Comparison of ENCODE assay signal across 25 cellular contexts in genomic region chr1:55065649-55066048, GRCh38. TPM values are rescaled to one million over a fixed set of nuclear protein-coding genes. Genes with fewer than 3 reads are reported as not detected.
A peak's percentile ranks its signal among the peaks of the same experiment; 100 is the strongest.
DNase-seq lines count a peak whose midpoint lies in the region; ATAC-seq and TF ChIP-seq lines count a peak whose summit lies in the region.
"Had no signal": no experiment of that assay in that cellular context is flagged by ENCODE, and none has a peak within 500 bp of the region (broad histone marks: within the 10 kb centered on the region; RNA-seq: fewer than 3 reads in every experiment).

No MANE protein-coding gene starts in this region.

- H3K27ac Mint-ChIP-seq in natural killer cell = peak overlapping the region; percentile 29 to 59
- H3K27ac Mint-ChIP-seq in natural killer cell treated with Interleukin-12 subunit alpha and Interleukin-12 subunit beta and Interleukin-15 and Interleukin-18, amount 100 ng/mL, for 72 hours = no peak overlapping the region
- H3K27ac Mint-ChIP-seq: activated CD4-positive, alpha-beta memory T cell treated with anti-CD3 and anti-CD28 coated beads for 36 hours; effector memory CD8-positive, alpha-beta T cell; stimulated activated memory B cell treated with anti-CD40 and anti-IgM and Interleukin-4, amounts not matched to agents 10 μg/mL and 1 μg/mL and 100 μg/mL, for 72 hours had no signal

- H3K4me3 ChIP-seq in gastroesophageal sphincter = no peak overlapping the region
- H3K4me3 ChIP-seq in upper lobe of right lung = no peak overlapping the region
- H3K4me3 ChIP-seq: BLaER1 treated with 17β-estradiol and CSF1 and Interleukin-3, amounts not matched to agents 10 nM and 100 nM; body of pancreas; colonic mucosa; HAP-1; smooth muscle cell had no signal

- ATAC-seq in natural killer cell (no peak), gastroesophageal sphincter (no peak), upper lobe of right lung (no peak), HG02623 (IDR thresholded peaks at IDR 0.05; ENCODE audit: unreplicated experiment) (no peak)
- ATAC-seq in natural killer cell treated with Interleukin-12 subunit alpha and Interleukin-12 subunit beta and Interleukin-15 and Interleukin-18, amount 100 ng/mL, for 72 hours = no peak
- ATAC-seq in activated T-cell treated with anti-CD3 and anti-CD28 coated beads, Interleukin-2, amount 50 U/mL, for 4 hours = no peak
- ATAC-seq: body of pancreas; effector memory CD8-positive, alpha-beta T cell; stimulated activated memory B cell treated with anti-CD40 and anti-IgM and Interleukin-4, amounts not matched to agents 10 μg/mL and 1 μg/mL and 100 μg/mL, for 72 hours had no signal

- H3K27me3 ChIP-seq in gastroesophageal sphincter (no peaks in the 10 kb centered on the region), upper lobe of right lung (no peaks in the 10 kb centered on the region)
- H3K27me3 ChIP-seq: BLaER1 treated with 17β-estradiol and CSF1 and Interleukin-3, amounts not matched to agents 10 nM and 100 nM; body of pancreas; colonic mucosa; neutrophil had no signal

- TF ChIP-seq CTCF in natural killer cell (IDR thresholded peaks at IDR 0.05) = no peak
- no peak for TF ChIP-seq CTCF in gastroesophageal sphincter (IDR thresholded peaks at IDR 0.05)
- no peak for TF ChIP-seq CTCF in upper lobe of right lung (IDR thresholded peaks at IDR 0.05)

- no peak for TF ChIP-seq EP300 in gastroesophageal sphincter (IDR thresholded peaks at IDR 0.05)

- no peaks in the 10 kb centered on the region for H3K27me3 Mint-ChIP-seq in natural killer cell (ENCODE audit: low read depth in 2 of 2)
- no peaks in the 10 kb centered on the region for H3K27me3 Mint-ChIP-seq in natural killer cell treated with Interleukin-12 subunit alpha and Interleukin-12 subunit beta and Interleukin-15 and Interleukin-18, amount 100 ng/mL, for 72 hours
- no peaks in the 10 kb centered on the region for H3K27me3 Mint-ChIP-seq in activated T-cell treated with anti-CD3 and anti-CD28 coated beads, Interleukin-2, amount 50 U/mL, for 4 hours (ENCODE audit: low read depth)
- H3K27me3 Mint-ChIP-seq: activated CD4-positive, alpha-beta memory T cell treated with anti-CD3 and anti-CD28 coated beads for 36 hours; effector memory CD8-positive, alpha-beta T cell; stimulated activated memory B cell treated with anti-CD40 and anti-IgM and Interleukin-4, amounts not matched to agents 10 μg/mL and 1 μg/mL and 100 μg/mL, for 72 hours had no signal

- DNase-seq in natural killer cell = no peak
- DNase-seq in natural killer cell treated with Interleukin-12 subunit alpha and Interleukin-12 subunit beta and Interleukin-15 and Interleukin-18, amount 100 ng/mL, for 72 hours (ENCODE audit: low spot score) = no peak
- peak; percentile 72 to 87 for DNase-seq in NCI-H524 (lab: John Stamatoyannopoulos, UW)
- DNase-seq in upper lobe of right lung = peak; percentile 34
- no peak for DNase-seq in activated T-cell treated with anti-CD3 and anti-CD28 coated beads, Interleukin-2, amount 50 U/mL, for 4 hours
- no peak for DNase-seq in mucosa of gallbladder (ENCODE audit: low spot score)
- DNase-seq: activated CD4-positive, alpha-beta memory T cell treated with anti-CD3 and anti-CD28 coated beads for 36 hours; activated CD4-positive, CD25-positive, alpha-beta regulatory T cell; activated effector memory CD4-positive, alpha-beta T cell treated with anti-CD3 and anti-CD28 coated beads, Interleukin-2, amount 50 U/mL, for 16 hours; Calu3; colonic mucosa; effector memory CD8-positive, alpha-beta T cell; foreskin melanocyte; IMR-90; SHP77; T-helper 9 cell had no signal

- no CpG with 5 or more reads among the region's 4 CpGs for WGBS in gastroesophageal sphincter (ENCODE audit: low coverage in 1 of 2), 2 donors

- H3K4me3 Mint-ChIP-seq in natural killer cell = no peak overlapping the region
- no peak overlapping the region for H3K4me3 Mint-ChIP-seq in natural killer cell treated with Interleukin-12 subunit alpha and Interleukin-12 subunit beta and Interleukin-15 and Interleukin-18, amount 100 ng/mL, for 72 hours
- no peak overlapping the region for H3K4me3 Mint-ChIP-seq in activated T-cell treated with anti-CD3 and anti-CD28 coated beads, Interleukin-2, amount 50 U/mL, for 4 hours
- H3K4me3 Mint-ChIP-seq: activated CD4-positive, alpha-beta memory T cell treated with anti-CD3 and anti-CD28 coated beads for 36 hours; effector memory CD8-positive, alpha-beta T cell; stimulated activated memory B cell treated with anti-CD40 and anti-IgM and Interleukin-4, amounts not matched to agents 10 μg/mL and 1 μg/mL and 100 μg/mL, for 72 hours had no signal

- peaks cover 11% of the 10 kb centered on the region in 2 donors for H3K4me1 Mint-ChIP-seq in natural killer cell
- H3K4me1 Mint-ChIP-seq in natural killer cell treated with Interleukin-12 subunit alpha and Interleukin-12 subunit beta and Interleukin-15 and Interleukin-18, amount 100 ng/mL, for 72 hours (ENCODE audit: low read depth in 2 of 2) = peaks cover 11 to 19% of the 10 kb centered on the region in 2 donors
- H3K4me1 Mint-ChIP-seq in activated T-cell treated with anti-CD3 and anti-CD28 coated beads, Interleukin-2, amount 50 U/mL, for 4 hours (ENCODE audit: low read depth) = no peaks in the 10 kb centered on the region
- H3K4me1 Mint-ChIP-seq: stimulated activated memory B cell treated with anti-CD40 and anti-IgM and Interleukin-4, amounts not matched to agents 10 μg/mL and 1 μg/mL and 100 μg/mL, for 72 hours had no signal

- H3K4me1 ChIP-seq in gastroesophageal sphincter (peaks cover 0 to 64% (median 21%) of the 10 kb centered on the region in 3 donors), upper lobe of right lung (peaks cover 13% of the 10 kb centered on the region)
- H3K4me1 ChIP-seq: BLaER1 treated with 17β-estradiol and CSF1 and Interleukin-3, amounts not matched to agents 10 nM and 100 nM; body of pancreas; colonic mucosa; HAP-1 had no signal

- H3K27ac ChIP-seq in gastroesophageal sphincter = peak overlapping the region; percentile 40 to 78 (median 67)
- no peak overlapping the region for H3K27ac ChIP-seq in upper lobe of right lung
- H3K27ac ChIP-seq: BLaER1 treated with 17β-estradiol and CSF1 and Interleukin-3, amounts not matched to agents 10 nM and 100 nM; body of pancreas; colonic mucosa; neutrophil had no signal

- no peaks in the 10 kb centered on the region for H3K9me3 ChIP-seq in gastroesophageal sphincter
- H3K9me3 ChIP-seq in upper lobe of right lung = no peaks in the 10 kb centered on the region
- H3K9me3 ChIP-seq: BLaER1 treated with 17β-estradiol and CSF1 and Interleukin-3, amounts not matched to agents 10 nM and 100 nM; body of pancreas; colonic mucosa; HAP-1; neutrophil had no signal

- no peak for TF ChIP-seq POLR2A in gastroesophageal sphincter (IDR thresholded peaks at IDR 0.05)

- H3K9me3 Mint-ChIP-seq in natural killer cell = no peaks in the 10 kb centered on the region
- H3K9me3 Mint-ChIP-seq in natural killer cell treated with Interleukin-12 subunit alpha and Interleukin-12 subunit beta and Interleukin-15 and Interleukin-18, amount 100 ng/mL, for 72 hours = no peaks in the 10 kb centered on the region
- no peaks in the 10 kb centered on the region for H3K9me3 Mint-ChIP-seq in activated T-cell treated with anti-CD3 and anti-CD28 coated beads, Interleukin-2, amount 50 U/mL, for 4 hours
- H3K9me3 Mint-ChIP-seq: activated CD4-positive, alpha-beta memory T cell treated with anti-CD3 and anti-CD28 coated beads for 36 hours; effector memory CD8-positive, alpha-beta T cell; stimulated activated memory B cell treated with anti-CD40 and anti-IgM and Interleukin-4, amounts not matched to agents 10 μg/mL and 1 μg/mL and 100 μg/mL, for 72 hours had no signal

- H3K36me3 Mint-ChIP-seq in natural killer cell = peaks cover 25% of the 10 kb centered on the region
- H3K36me3 Mint-ChIP-seq in natural killer cell treated with Interleukin-12 subunit alpha and Interleukin-12 subunit beta and Interleukin-15 and Interleukin-18, amount 100 ng/mL, for 72 hours = peaks cover 17% of the 10 kb centered on the region
- peaks cover 33% of the 10 kb centered on the region for H3K36me3 Mint-ChIP-seq in activated T-cell treated with anti-CD3 and anti-CD28 coated beads, Interleukin-2, amount 50 U/mL, for 4 hours (ENCODE audit: insufficient read depth)

- intact Hi-C loops in natural killer cell (cut with micrococcal nuclease) = no loop called here
- intact Hi-C loops in upper lobe of right lung (cut with DNase I) = no loop called here

- H3K36me3 ChIP-seq in gastroesophageal sphincter (peaks cover 0 to 45% of the 10 kb centered on the region in 2 donors), upper lobe of right lung (peaks cover 40% of the 10 kb centered on the region)
- H3K36me3 ChIP-seq: colonic mucosa had no signal

RNA-seq across cellular contexts. Expression of gene PCSK9, which starts 26.3 kb away (rescaled TPM):
- total RNA-seq in natural killer cell (not detected), gastroesophageal sphincter (under 1 TPM in 3 of 4 donors, not detected in 1; 0.13 to 0.64 (median 0.23) TPM), upper lobe of right lung (23.5 TPM), mucosa of gallbladder (10.2 TPM)
- not detected for total RNA-seq in natural killer cell treated with Interleukin-12 subunit alpha and Interleukin-12 subunit beta and Interleukin-15 and Interleukin-18, amount 100 ng/mL, for 72 hours
- under 1 TPM; 0.05 to 0.10 (median 0.08) TPM for total RNA-seq in activated T-cell treated with anti-CD3 and anti-CD28 coated beads, Interleukin-2, amount 50 U/mL, for 4 hours
- total RNA-seq: activated CD4-positive, alpha-beta memory T cell treated with anti-CD3 and anti-CD28 coated beads for 36 hours; lung microvascular endothelial cell had no signal

Comparison
In these comparisons a context has a peak if more than half of its experiments do, and no peak if none do; other contexts are left out.
1. H3K27ac Mint-ChIP-seq: peak in natural killer cell (2 of 2); none in natural killer cell treated with Interleukin-12 subunit alpha and Interleukin-12 subunit beta and Interleukin-15 and Interleukin-18, amount 100 ng/mL, for 72 hours (0 of 2).
2. DNase-seq: peak in NCI-H524 (2 of 2) and upper lobe of right lung (single experiment); none in natural killer cell (single experiment), natural killer cell treated with Interleukin-12 subunit alpha and Interleukin-12 subunit beta and Interleukin-15 and Interleukin-18, amount 100 ng/mL, for 72 hours (single experiment), activated T-cell treated with anti-CD3 and anti-CD28 coated beads, Interleukin-2, amount 50 U/mL, for 4 hours (single experiment) and mucosa of gallbladder (single experiment).